ENCODE assay signal across 23 cellular contexts in genomic region chr4:33111106-33111505, GRCh38.
"Had no signal": no experiment of that assay in that cellular context is flagged by ENCODE, and none has a peak within 500 bp of the region (broad histone marks: within the 10 kb centered on the region; RNA-seq: fewer than 3 reads in every experiment).

No MANE protein-coding gene starts in this region.

- H3K4me1 Mint-ChIP-seq: activated B cell treated with CpG ODN at 0.5 μM for 24 hours; activated naive CD8-positive, alpha-beta T cell treated with anti-CD3 and anti-CD28 coated beads for 36 hours; immature natural killer cell; memory B cell; natural killer cell; neural progenitor cell had no signal

- H3K4me3 Mint-ChIP-seq: activated B cell treated with CpG ODN at 0.5 μM for 24 hours; activated naive CD8-positive, alpha-beta T cell treated with anti-CD3 and anti-CD28 coated beads for 36 hours; immature natural killer cell; memory B cell; natural killer cell; neural progenitor cell; stimulated activated naive CD8-positive, alpha-beta T cell treated with anti-CD3 and anti-CD28 coated beads, Interleukin-15, Interleukin-2, amounts not matched to agents 100 ng/mL and 50 ng/mL, for 24 hours; T-helper 2 cell treated with Interferon-gamma antibody and Interleukin-4, amounts not matched to agents 5 μg/mL and 100 μg/mL, for 36 hours had no signal

- H3K27ac Mint-ChIP-seq: activated B cell treated with CpG ODN at 0.5 μM for 24 hours; activated naive CD8-positive, alpha-beta T cell treated with anti-CD3 and anti-CD28 coated beads for 36 hours; immature natural killer cell; memory B cell; natural killer cell; neural progenitor cell; stimulated activated naive CD8-positive, alpha-beta T cell treated with anti-CD3 and anti-CD28 coated beads, Interleukin-15, Interleukin-2, amounts not matched to agents 100 ng/mL and 50 ng/mL, for 24 hours; T-helper 2 cell treated with Interferon-gamma antibody and Interleukin-4, amounts not matched to agents 5 μg/mL and 100 μg/mL, for 36 hours had no signal

- H3K36me3 Mint-ChIP-seq: activated naive CD8-positive, alpha-beta T cell treated with anti-CD3 and anti-CD28 coated beads for 36 hours; immature natural killer cell; memory B cell; neural progenitor cell had no signal

- H3K9me3 Mint-ChIP-seq: neural progenitor cell had no signal

- H3K4me3 ChIP-seq: esophagus squamous epithelium, neural progenitor cell, thoracic aorta had no signal

- DNase-seq: activated B cell treated with CpG ODN at 0.5 μM for 24 hours; activated effector memory CD4-positive, alpha-beta T cell treated with Interleukin-2 at 50 U/mL for 16 hours; activated naive CD4-positive, alpha-beta T cell treated with Interleukin-2 at 50 U/mL for 16 hours; activated naive CD8-positive, alpha-beta T cell treated with anti-CD3 and anti-CD28 coated beads for 36 hours; amniotic stem cell; central memory CD4-positive, alpha-beta T cell; dermis blood vessel endothelial cell; effector CD4-positive, alpha-beta T cell; esophagus squamous epithelium; head of caudate nucleus; hypothalamus; immature natural killer cell; natural killer cell; occipital lobe; right cardiac atrium; stimulated activated CD4-positive, alpha-beta T cell treated with anti-CD3 and anti-CD28 coated beads, Interleukin-2, amount 100 ng/mL, for 48 hours; T-helper 1 cell; trophoblast cell had no signal

- H3K27me3 Mint-ChIP-seq: activated B cell treated with CpG ODN at 0.5 μM for 24 hours; activated naive CD8-positive, alpha-beta T cell treated with anti-CD3 and anti-CD28 coated beads for 36 hours; memory B cell; stimulated activated naive CD8-positive, alpha-beta T cell treated with anti-CD3 and anti-CD28 coated beads, Interleukin-15, Interleukin-2, amounts not matched to agents 100 ng/mL and 50 ng/mL, for 24 hours had no signal
